In genomic region chr2:60438653-60439052, GRCh38 we compare ENCODE assay signal across 16 cellular contexts.
DNase-seq lines count a peak whose midpoint lies in the region; ATAC-seq, FAIRE-seq and TF ChIP-seq lines count a peak whose summit lies in the region.
"Had no signal": no experiment of that assay in that cellular context is flagged by ENCODE, and none has a peak within 500 bp of the region (broad histone marks: within the 10 kb centered on the region; RNA-seq: fewer than 3 reads in every experiment).

No MANE protein-coding gene starts in this region.

- no peaks in the 10 kb centered on the region for H3K9me2 ChIP-seq in Karpas-422 (replicated peaks; ENCODE audit: insufficient read depth, low read length)

- no peak overlapping the region for H2BK12ac ChIP-seq in H1 (ENCODE audit: low read depth, low read length)

- no peak overlapping the region for H4K5ac ChIP-seq in H1 (ENCODE audit: insufficient read length, low read depth, low read length)

- no peak for TF ChIP-seq RAD21 in H1 (IDR thresholded peaks at IDR 0.05 in 1 of 2, conservative IDR thresholded peaks at IDR 0.05 in 1 of 2; ENCODE audit: low read depth in 2 of 2, low read length in 2 of 2)

- no peak overlapping the region for H3K23ac ChIP-seq in H1 (ENCODE audit: insufficient read length)

- no peak overlapping the region for H3K56ac ChIP-seq in H1 (replicated peaks; ENCODE audit: insufficient read length, low read depth, low read length)

- CTCF ChIA-PET in H1 (lab: Charles Lee; ENCODE audit: partially characterized antibody) = interaction anchor here (0.6 to 3.2 kb wide), 10 partner anchors 8 to 557 kb away, joined by 3 to 25 read pairs (median 10); no protein-coding TSS in a partner anchor
- CTCF ChIA-PET in Calu3 (lab: Charles Lee) = no interaction called here
- CTCF ChIA-PET in activated CD4-positive, alpha-beta memory T cell treated with anti-CD3 and anti-CD28 coated beads for 36 hours (lab: Charles Lee) = no interaction called here

- no peaks in the 10 kb centered on the region for H3K23me2 ChIP-seq in H1 (ENCODE audit: low read depth, low read length)

- no TSS peak for BruUV-seq in Calu3 (replicated peaks; lab: Mats Ljungman, UMichigan)

- POLR2A ChIA-PET in H1 (lab: Charles Lee; ENCODE audit: partially characterized antibody) = interaction anchor here (0.9 kb wide), 1 partner anchor 9 kb away, joined by 4 read pairs; no protein-coding TSS in a partner anchor
- POLR2A ChIA-PET in activated CD4-positive, alpha-beta memory T cell treated with anti-CD3 and anti-CD28 coated beads for 36 hours (lab: Charles Lee) = no interaction called here

- no peak overlapping the region for H2BK120ac ChIP-seq in H1 (replicated peaks; ENCODE audit: low read depth, low read length)

- intact Hi-C loops in Calu3 (cut with micrococcal nuclease; ENCODE audit: unreplicated experiment) = no loop called here
- intact Hi-C loops in activated CD4-positive, alpha-beta memory T cell treated with anti-CD3 and anti-CD28 coated beads for 36 hours (cut with micrococcal nuclease) = no loop called here

- H3K79me2 ChIP-seq in Karpas-422 (ENCODE audit: low read length) (no peaks in the 10 kb centered on the region), H1 (ENCODE audit: control insufficient read depth in 1 of 2, insufficient read depth in 2 of 2, low read length in 2 of 2) (no peaks in the 10 kb centered on the region)

- H3K4ac ChIP-seq in H1 (replicated peaks; ENCODE audit: insufficient read length, low read depth, low read length) = no peak overlapping the region

- peaks cover 33 to 55% (median 41%) of the 10 kb centered on the region in 10 experiments for H3K4me1 ChIP-seq in BLaER1 treated with 17β-estradiol and CSF1 and Interleukin-3, amounts not matched to agents 10 nM and 100 nM
- H3K4me1 ChIP-seq in Karpas-422 (ENCODE audit: low read length) (peaks cover 41% of the 10 kb centered on the region), H1 (replicated peaks in 1 of 4; ENCODE audit: control insufficient read depth in 3 of 4, insufficient read depth in 4 of 4, low read length in 3 of 4) (peaks cover 0 to 6% (median 2%) of the 10 kb centered on the region in 4 experiments; a peak in 6 of 7 replicates)
- H3K4me1 ChIP-seq: SJSA1 had no signal

- H3K4me1 Mint-ChIP-seq in naive B cell (peaks cover 51 to 94% (median 88%) of the 10 kb centered on the region in 3 donors), Calu3 (ENCODE audit: low read depth, unreplicated experiment) (peaks cover 16% of the 10 kb centered on the region)
- H3K4me1 Mint-ChIP-seq in activated CD4-positive, alpha-beta memory T cell treated with anti-CD3 and anti-CD28 coated beads for 36 hours (ENCODE audit: low read depth) = no peaks in the 10 kb centered on the region

- no peak for DNase-seq in Karpas-422
- no peak for DNase-seq in H1 (ENCODE audit: low read depth in 1 of 2, low spot score in 2 of 2)
- no peak for DNase-seq in naive B cell
- no peak for DNase-seq in effector CD8-positive, alpha-beta T cell (lab: John Stamatoyannopoulos, UW)
- no peak for DNase-seq in Calu3
- DNase-seq in OCI-M2 (lab: John Stamatoyannopoulos, UW; ENCODE audit: unreplicated experiment) = no peak
- DNase-seq in activated CD4-positive, alpha-beta memory T cell treated with anti-CD3 and anti-CD28 coated beads for 36 hours = no peak
- DNase-seq: DND-41, H9, NCI-H1092, NCI-H2081, NCI-H446 treated with DMSO at 0.1 percent for 48 hours had no signal

- no peaks in the 10 kb centered on the region for H4K20me1 ChIP-seq in BLaER1 treated with 17β-estradiol and CSF1 and Interleukin-3, amounts not matched to agents 10 nM and 100 nM
- H4K20me1 ChIP-seq in Karpas-422 (ENCODE audit: insufficient read depth, low read depth, low read length) = no peaks in the 10 kb centered on the region
- no peaks in the 10 kb centered on the region for H4K20me1 ChIP-seq in H1 (replicated peaks in 1 of 2; ENCODE audit: control insufficient read depth in 1 of 2, insufficient read depth in 2 of 2, low read length in 2 of 2)

- no peak overlapping the region; a peak in 1 of 22 replicates for H3K9ac ChIP-seq in BLaER1 treated with 17β-estradiol and CSF1 and Interleukin-3, amounts not matched to agents 10 nM and 100 nM
- H3K9ac ChIP-seq in Karpas-422 (ENCODE audit: low read length) (peak overlapping the region; percentile 66), H1 (replicated peaks in 1 of 4; ENCODE audit: extremely low read depth in 1 of 4, low read depth in 3 of 4, low read length in 3 of 4) (no peak overlapping the region)

- H2AFZ ChIP-seq in Karpas-422 (ENCODE audit: low read length) (no peak overlapping the region), H1 (ENCODE audit: low read length) (no peak overlapping the region)

- H3K9me3 ChIP-seq in BLaER1 treated with 17β-estradiol and CSF1 and Interleukin-3, amounts not matched to agents 10 nM and 100 nM (replicated peaks in 1 of 11) = no peaks in the 10 kb centered on the region
- H3K9me3 ChIP-seq in Karpas-422 (ENCODE audit: low read length) = no peaks in the 10 kb centered on the region
- no peaks in the 10 kb centered on the region for H3K9me3 ChIP-seq in H1 (ENCODE audit: insufficient read depth in 2 of 2, low read depth in 1 of 2, low read length in 1 of 2)
- H3K9me3 ChIP-seq: SJSA1 had no signal

- H3K36me3 Mint-ChIP-seq in naive B cell = peaks cover 0 to 7% of the 10 kb centered on the region in 2 donors
- no peaks in the 10 kb centered on the region for H3K36me3 Mint-ChIP-seq in Calu3 (ENCODE audit: insufficient read depth, unreplicated experiment)
- H3K36me3 Mint-ChIP-seq in activated CD4-positive, alpha-beta memory T cell treated with anti-CD3 and anti-CD28 coated beads for 36 hours = no peaks in the 10 kb centered on the region

- H2BK15ac ChIP-seq in H1 (ENCODE audit: low read length) = no peak overlapping the region

- H3K9me3 Mint-ChIP-seq in naive B cell (peaks cover 0 to 4% (median 0%) of the 10 kb centered on the region in 7 donors), Calu3 (ENCODE audit: low read depth, unreplicated experiment) (no peaks in the 10 kb centered on the region)
- no peaks in the 10 kb centered on the region for H3K9me3 Mint-ChIP-seq in activated CD4-positive, alpha-beta memory T cell treated with anti-CD3 and anti-CD28 coated beads for 36 hours
- H3K9me3 Mint-ChIP-seq: H9 had no signal

- no peaks in the 10 kb centered on the region for H3K27me3 ChIP-seq in BLaER1 treated with 17β-estradiol and CSF1 and Interleukin-3, amounts not matched to agents 10 nM and 100 nM
- H3K27me3 ChIP-seq in Karpas-422 (ENCODE audit: low read length) (no peaks in the 10 kb centered on the region), H1 (replicated peaks in 1 of 4; ENCODE audit: control insufficient read depth in 3 of 4, extremely low read depth in 1 of 4, insufficient read depth in 3 of 4, low read length in 3 of 4) (no peaks in the 10 kb centered on the region)
- H3K27me3 ChIP-seq: SJSA1 had no signal

- no peak overlapping the region for H2BK5ac ChIP-seq in H1 (ENCODE audit: low read depth, low read length)

- H3K14ac ChIP-seq in H1 (ENCODE audit: insufficient read length) = no peak overlapping the region

- no peak overlapping the region for H3K18ac ChIP-seq in H1 (ENCODE audit: extremely low read depth, low read length)

- H3K4me2 ChIP-seq in BLaER1 treated with 17β-estradiol and CSF1 and Interleukin-3, amounts not matched to agents 10 nM and 100 nM = peak overlapping the region; percentile 55 to 83 (median 67)
- H3K4me2 ChIP-seq in Karpas-422 (ENCODE audit: low read depth, low read length, poor library complexity, severe bottlenecking) (peak overlapping the region; percentile 66), H1 (ENCODE audit: insufficient read depth in 1 of 2, low read depth in 2 of 2, low read length in 2 of 2) (no peak overlapping the region)

- H2AK5ac ChIP-seq in H1 (ENCODE audit: low read depth, low read length) = no peak overlapping the region

- WGBS in H1 (ENCODE audit: extremely low coverage in 1 of 2, insufficient coverage in 1 of 2, insufficient read length in 1 of 2, insufficient replicate concordance in 2 of 2, low coverage in 1 of 2, low lambda C conversion rate in 2 of 2, missing lambda C conversion rate in 1 of 2), 2 experiments = 91% methylated on average over 6 of the region's 6 CpGs; no CpG with 5 or more reads in 1 of the 2 experiments

- no peak overlapping the region for H4K8ac ChIP-seq in H1 (ENCODE audit: extremely low read depth, insufficient read depth, low read length)

- no peak overlapping the region for H3K4me3 ChIP-seq in BLaER1 treated with 17β-estradiol and CSF1 and Interleukin-3, amounts not matched to agents 10 nM and 100 nM
- H3K4me3 ChIP-seq in Karpas-422 (ENCODE audit: low read length) (peak overlapping the region; percentile 50; the same call in 1 of the 2 replicates), H1 (ENCODE audit: extremely low read depth in 1 of 4, insufficient read depth in 2 of 4, low read depth in 3 of 4, low read length in 4 of 4) (no peak overlapping the region)
- H3K4me3 ChIP-seq: SJSA1 had no signal

- H3K27me3 Mint-ChIP-seq in naive B cell (no peaks in the 10 kb centered on the region), Calu3 (ENCODE audit: unreplicated experiment) (peaks cover 9% of the 10 kb centered on the region)
- H3K27me3 Mint-ChIP-seq in activated CD4-positive, alpha-beta memory T cell treated with anti-CD3 and anti-CD28 coated beads for 36 hours = peaks cover 6% of the 10 kb centered on the region

- H2BK20ac ChIP-seq in H1 (ENCODE audit: low read length) = no peak overlapping the region

- H3K79me1 ChIP-seq in H1 (ENCODE audit: low read depth, low read length) = no peaks in the 10 kb centered on the region

- TF ChIP-seq EP300 in H1 (IDR thresholded peaks at IDR 0.05; ENCODE audit: borderline replicate concordance in 1 of 2, low read depth in 2 of 2, low read length in 2 of 2) = no peak

- peak overlapping the region; percentile 18 for H4K91ac ChIP-seq in H1 (replicated peaks; ENCODE audit: insufficient read length, low read length)

- H3K4me3 Mint-ChIP-seq in naive B cell = peak overlapping the region; percentile 58 to 91 (median 88)
- H3K4me3 Mint-ChIP-seq in Calu3 (ENCODE audit: low read depth, unreplicated experiment) = no peak overlapping the region
- H3K4me3 Mint-ChIP-seq in activated CD4-positive, alpha-beta memory T cell treated with anti-CD3 and anti-CD28 coated beads for 36 hours = no peak overlapping the region
- H3K4me3 Mint-ChIP-seq: H9 had no signal

- H3K27ac Mint-ChIP-seq in naive B cell (peak overlapping the region; percentile 92 to 99 (median 99)), Calu3 (ENCODE audit: unreplicated experiment) (no peak overlapping the region)
- no peak overlapping the region for H3K27ac Mint-ChIP-seq in activated CD4-positive, alpha-beta memory T cell treated with anti-CD3 and anti-CD28 coated beads for 36 hours

- peak overlapping the region in 9 of 11 experiments; percentile 6 to 84 (median 53); a peak in 12 of 22 replicates for H3K27ac ChIP-seq in BLaER1 treated with 17β-estradiol and CSF1 and Interleukin-3, amounts not matched to agents 10 nM and 100 nM
- H3K27ac ChIP-seq in Karpas-422 (ENCODE audit: low read length) (0 out of 2 replicates have a peak overlapping the region, but pooled peaks have one; percentile 67), H1 (ENCODE audit: low read depth, low read length) (no peak overlapping the region)
- H3K27ac ChIP-seq: C4-2B, SJSA1 had no signal

- TF ChIP-seq CTCF in H1 (IDR thresholded peaks at IDR 0.05; ENCODE audit: control extremely low read depth in 1 of 3, insufficient read depth in 1 of 3, low read depth in 1 of 3, low read length in 3 of 3) (no peak), Calu3 (IDR thresholded peaks at IDR 0.05; ENCODE audit: unreplicated experiment) (no peak)

- FAIRE-seq in H1 (lab: Jason Lieb, UNC) = no peak
- FAIRE-seq: G401.6 had no signal

- ATAC-seq in naive B cell (ENCODE audit: low read depth in 2 of 2) = no peak

- no peak for TF ChIP-seq POLR2A in H1 (IDR thresholded peaks at IDR 0.05; ENCODE audit: control extremely low read depth in 1 of 2, low read depth in 2 of 2, low read length in 2 of 2)

- no peaks in the 10 kb centered on the region for H3K36me3 ChIP-seq in BLaER1 treated with 17β-estradiol and CSF1 and Interleukin-3, amounts not matched to agents 10 nM and 100 nM
- no peaks in the 10 kb centered on the region for H3K36me3 ChIP-seq in Karpas-422 (ENCODE audit: insufficient read depth, low read length)
- no peaks in the 10 kb centered on the region for H3K36me3 ChIP-seq in H1 (ENCODE audit: control insufficient read depth in 2 of 4, insufficient read depth in 4 of 4, low read length in 3 of 4)
- H3K36me3 ChIP-seq: SJSA1 had no signal

Comparison
In these comparisons a context has a peak if more than half of its experiments do, and no peak if none do; other contexts are left out.
1. H3K4me2 ChIP-seq: peak in BLaER1 treated with 17β-estradiol and CSF1 and Interleukin-3, amounts not matched to agents 10 nM and 100 nM (11 of 11) and Karpas-422 (single experiment); none in H1 (0 of 2).
2. H3K27ac Mint-ChIP-seq: peak in naive B cell (6 of 6); none in Calu3 (single experiment) and activated CD4-positive, alpha-beta memory T cell treated with anti-CD3 and anti-CD28 coated beads for 36 hours (single experiment).
3. H3K4me3 Mint-ChIP-seq: peak in naive B cell (8 of 8); none in Calu3 (single experiment) and activated CD4-positive, alpha-beta memory T cell treated with anti-CD3 and anti-CD28 coated beads for 36 hours (single experiment).